In the genomic region with DNA sequence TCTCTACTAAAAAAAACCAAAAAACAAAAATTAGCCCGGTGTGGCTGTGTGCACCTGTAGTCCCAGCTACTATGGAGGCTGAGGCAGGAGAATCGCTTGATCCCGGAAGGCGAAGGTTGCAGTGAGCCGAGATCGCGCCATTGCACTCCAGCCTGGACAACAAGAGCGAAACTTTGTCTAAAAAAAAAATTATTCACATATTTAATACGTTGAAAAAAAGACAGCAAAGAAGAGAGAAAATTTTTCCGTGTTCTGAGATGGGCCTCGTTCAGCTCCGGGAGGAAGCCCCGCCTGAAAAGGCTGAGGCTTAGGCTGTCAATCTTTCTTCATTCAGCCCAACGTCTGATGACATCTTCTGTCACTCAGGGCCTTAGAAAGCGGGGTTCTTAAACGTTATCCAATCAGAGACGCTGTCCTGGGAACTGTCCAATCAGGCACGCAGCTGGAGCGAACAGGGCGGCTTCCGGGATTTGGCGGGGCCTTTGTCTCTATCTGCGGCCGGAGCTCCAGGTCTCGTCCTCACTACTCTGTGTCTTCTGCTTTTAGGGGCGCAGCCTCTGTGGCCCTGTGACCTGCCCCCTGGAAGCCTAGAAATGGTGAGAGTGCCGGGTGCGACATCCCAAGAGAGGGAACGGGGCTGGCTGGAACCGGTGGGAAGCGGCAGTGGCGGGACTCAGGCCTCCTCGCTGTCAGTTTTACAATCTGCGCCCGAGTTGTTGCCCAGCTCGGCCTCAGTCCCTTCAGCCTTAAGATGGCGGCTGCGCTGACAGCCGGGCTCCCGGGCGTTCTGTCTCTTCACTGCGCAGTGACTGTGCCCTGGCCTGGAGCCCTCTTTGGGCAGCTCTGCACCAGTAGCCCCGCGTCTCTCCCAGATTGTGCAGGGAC, we compare ENCODE assay signal across 8 cellular contexts. TPM values are rescaled to one million over a fixed set of nuclear protein-coding genes. Genes with fewer than 3 reads are reported as not detected.
A peak's percentile ranks its signal among the peaks of the same experiment; 100 is the strongest.
DNase-seq lines count a peak whose midpoint lies in the region; ATAC-seq lines count a peak whose summit lies in the region.

A gene (plus strand): TSS at position 485 of the 885 bp plus-strand sequence. CDS start 109 bp downstream, at position 594.

- peak within 1 kb of the TSS; percentile 58 to 86 for H3K4me3 ChIP-seq in neuronal stem cell (ENCODE audit: low read length in 2 of 2)

- H3K36me3 ChIP-seq in neuronal stem cell (replicated peaks in 1 of 2; ENCODE audit: control insufficient read depth in 2 of 2, insufficient read depth in 2 of 2, low read length in 2 of 2): peaks cover 0 to 1% of the 10 kb centered on the region in 2 donors

- no peaks in the 10 kb centered on the region for H3K4me1 ChIP-seq in neuronal stem cell (ENCODE audit: control insufficient read depth in 2 of 2, insufficient read depth in 1 of 2, low read depth in 1 of 2, low read length in 2 of 2)

- H3K79me1 ChIP-seq in neuronal stem cell (ENCODE audit: low read depth, low read length): no peaks in the 10 kb centered on the region

- no peak within 1 kb of the TSS for H3K23ac ChIP-seq in neuronal stem cell (ENCODE audit: low read depth, low read length, poor library complexity)

- H3K4ac ChIP-seq in neuronal stem cell (ENCODE audit: low read length): no peak within 1 kb of the TSS

- peak within 1 kb of the TSS; percentile 41 for H3K18ac ChIP-seq in neuronal stem cell (ENCODE audit: low read length)

- no peaks in the 10 kb centered on the region for H3K27me3 ChIP-seq in neuronal stem cell (ENCODE audit: control insufficient read depth in 3 of 3, insufficient read depth in 3 of 3, low read depth in 1 of 3, low read length in 3 of 3)

- H2BK120ac ChIP-seq in neuronal stem cell (ENCODE audit: low read depth, low read length): no peak within 1 kb of the TSS

- H2BK15ac ChIP-seq in neuronal stem cell (ENCODE audit: low read length): no peak within 1 kb of the TSS

- H3K14ac ChIP-seq in neuronal stem cell (ENCODE audit: low read length): no peak within 1 kb of the TSS

- no peak within 1 kb of the TSS for H2BK12ac ChIP-seq in neuronal stem cell (ENCODE audit: low read length)

- H3K9me3 ChIP-seq in neuronal stem cell (replicated peaks in 1 of 2; ENCODE audit: control insufficient read depth in 2 of 2, insufficient read depth in 1 of 2, low read depth in 1 of 2, low read length in 2 of 2): peaks cover 3 to 17% of the 10 kb centered on the region in 2 donors

- H2AK5ac ChIP-seq in neuronal stem cell (ENCODE audit: low read depth, low read length): no peak within 1 kb of the TSS

- peak within 1 kb of the TSS; percentile 73 for H2AFZ ChIP-seq in neuronal stem cell (ENCODE audit: low read length)

- ATAC-seq in GM19455 (IDR thresholded peaks at IDR 0.05; ENCODE audit: unreplicated experiment): peak; percentile 95

- H3K27ac ChIP-seq in neuronal stem cell (replicated peaks; ENCODE audit: low read length): no peak within 1 kb of the TSS

- WGBS in neuronal stem cell (ENCODE audit: extremely low coverage in 2 of 2, insufficient read length in 2 of 2, insufficient replicate concordance in 1 of 2), 2 donors: no CpG with 5 or more reads among the region's 44 CpGs

- no peak within 1 kb of the TSS for H3K9ac ChIP-seq in neuronal stem cell (ENCODE audit: low read depth, low read length, poor library complexity)

- no peak within 1 kb of the TSS for H4K91ac ChIP-seq in neuronal stem cell (ENCODE audit: low read depth, low read length, poor library complexity)

- DNase-seq in CMK (ENCODE audit: low read depth): peak; percentile 81
- DNase-seq in HK-2 (ENCODE audit: unreplicated experiment): peak; percentile 92
- DNase-seq in RPMI7951 (ENCODE audit: low read depth): peak; percentile 95
- peak; percentile 72 for DNase-seq in activated T-helper 9 cell treated with anti-CD3 and anti-CD28 coated beads, Interleukin-2, amount 50 U/mL, for 16 hours (ENCODE audit: low read depth)
- DNase-seq in fibroblast of the conjunctiva (ENCODE audit: low read depth): peak; percentile 95
- peak; percentile 33 for DNase-seq in neuronal stem cell (ENCODE audit: low spot score)
- peak; percentile 94 for DNase-seq in stromal cell of bone marrow (ENCODE audit: low read depth)

- peak within 1 kb of the TSS; percentile 18 for H3K4me2 ChIP-seq in neuronal stem cell (ENCODE audit: insufficient read depth, low read length, poor library complexity, severe bottlenecking)

- no peak within 1 kb of the TSS for H2BK5ac ChIP-seq in neuronal stem cell (ENCODE audit: low read length)

- no peak within 1 kb of the TSS for H4K8ac ChIP-seq in neuronal stem cell (ENCODE audit: low read depth, low read length)

RNA-seq across cellular contexts. Expression of the gene that starts here (rescaled TPM):
- 4.9 and 8.3 TPM in 2 replicates for total RNA-seq in RPMI7951 (2014; rRNA removed; shearing (Covaris generic))
- polyA plus RNA-seq in neuronal stem cell (2013, experiment 1 of 2): 3.8 TPM
- polyA plus RNA-seq in neuronal stem cell (2013, experiment 2 of 2): 3.9 TPM

Comparison
In these comparisons a context has a peak if more than half of its experiments do, and no peak if none do; other contexts are left out.
1. DNase-seq: peak in every context shown above with its lines; median percentile 95 in RPMI7951; 95 in fibroblast of the conjunctiva; 94 in stromal cell of bone marrow; 92 in HK-2; 81 in CMK; 72 in activated T-helper 9 cell treated with anti-CD3 and anti-CD28 coated beads, Interleukin-2, amount 50 U/mL, for 16 hours; 33 in neuronal stem cell.